In the genomic region with DNA sequence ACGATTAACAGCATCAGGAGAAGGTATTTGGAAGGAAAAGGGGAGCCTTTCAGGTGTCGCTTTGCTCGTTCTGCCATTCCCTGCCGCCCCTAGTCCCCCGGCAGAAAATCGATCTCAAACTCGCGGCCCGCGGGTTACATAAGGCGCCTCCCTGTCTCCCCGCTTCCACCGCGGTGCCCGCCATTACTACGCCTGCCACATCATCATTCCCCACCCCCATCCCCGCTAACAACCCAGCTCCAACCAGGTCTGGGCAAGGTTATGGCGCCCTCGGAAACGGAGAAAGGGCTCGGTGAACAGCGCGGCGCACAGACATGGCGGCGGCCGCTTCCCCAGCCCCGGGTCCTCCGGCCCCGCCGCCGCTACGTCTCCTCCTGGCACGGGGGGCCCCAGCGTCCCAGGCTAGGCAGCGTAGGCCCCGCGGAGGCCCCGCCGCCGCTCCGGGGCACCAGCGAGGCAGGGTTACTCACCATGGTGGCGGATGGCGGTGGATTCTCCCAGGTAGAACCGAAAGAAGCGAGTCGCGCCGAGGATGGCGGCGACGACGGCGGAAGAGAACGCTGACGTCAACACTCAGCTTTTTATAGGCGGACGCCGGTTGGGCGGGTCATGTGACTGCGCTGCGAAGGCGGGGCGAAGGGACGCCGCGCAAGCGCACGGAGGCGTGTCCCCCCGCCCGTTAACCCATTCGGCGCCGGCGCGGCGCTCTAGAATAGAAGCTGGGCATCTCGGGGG, we compare ENCODE assay signal across 8 cellular contexts. TPM values are rescaled to one million over a fixed set of nuclear protein-coding genes. Genes with fewer than 3 reads are reported as not detected.
DNase-seq lines count a peak whose midpoint lies in the region; ATAC-seq, FAIRE-seq and TF ChIP-seq lines count a peak whose summit lies in the region.

Gene EEF2 (minus strand): TSS at position 556 of the 735 bp plus-strand sequence. CDS start 83 bp downstream, at position 473.

- peak; percentile 70 for ATAC-seq in GM19324 (IDR thresholded peaks at IDR 0.05; ENCODE audit: low FRiP score, unreplicated experiment)

- H4K20me1 ChIP-seq in OCI-LY1 (ENCODE audit: insufficient read depth, low read length) (no peaks in the 10 kb centered on the region), endothelial cell of umbilical vein (replicated peaks; ENCODE audit: control insufficient read depth, extremely low read depth, insufficient read depth, low read length) (no peaks in the 10 kb centered on the region)

- H3K4me3 ChIP-seq in AG10803 (ENCODE audit: low read length) (peak within 1 kb of the TSS; percentile 83), OCI-LY1 (ENCODE audit: low read depth, low read length, poor library complexity, severe bottlenecking) (peak within 1 kb of the TSS; percentile 99), endothelial cell of umbilical vein (replicated peaks in 1 of 3; ENCODE audit: insufficient read depth in 1 of 3, low read depth in 1 of 3, low read length in 3 of 3) (peak within 1 kb of the TSS; percentile 63 to 98 (median 97))

- peak; percentile 92 for FAIRE-seq in endothelial cell of umbilical vein (lab: Jason Lieb, UNC)

- H3K9me2 ChIP-seq in OCI-LY1 (ENCODE audit: low read depth, low read length): no peaks in the 10 kb centered on the region

- CTCF ChIA-PET in endothelial cell of umbilical vein (lab: Charles Lee): interaction anchor here (1.1 to 2.1 kb wide), 6 partner anchors 14 to 217 kb away, joined by 3 to 9 read pairs (median 6); partner anchors contain the start of genes DAPK3 and PIAS4

- 0 out of 2 replicates have a peak within 1 kb of the TSS, but pooled peaks have one; percentile 7 for H2AFZ ChIP-seq in OCI-LY1 (ENCODE audit: low read length)
- peak within 1 kb of the TSS; percentile 66 for H2AFZ ChIP-seq in endothelial cell of umbilical vein (ENCODE audit: low read depth, low read length)

- H3K79me2 ChIP-seq in OCI-LY1 (ENCODE audit: insufficient read depth, low read length): peaks cover 28% of the 10 kb centered on the region
- peaks cover 52% of the 10 kb centered on the region for H3K79me2 ChIP-seq in endothelial cell of umbilical vein (ENCODE audit: control insufficient read depth, insufficient read depth, low read length)

- H3K27me3 ChIP-seq in OCI-LY1 (ENCODE audit: insufficient read depth, low read length) (no peaks in the 10 kb centered on the region), endothelial cell of umbilical vein (ENCODE audit: control insufficient read depth in 2 of 2, insufficient read depth in 2 of 2, low read length in 2 of 2) (no peaks in the 10 kb centered on the region)

- H3K4me2 ChIP-seq in OCI-LY1 (ENCODE audit: low read length) (peak within 1 kb of the TSS; percentile 93), endothelial cell of umbilical vein (ENCODE audit: insufficient read depth, low read length) (peak within 1 kb of the TSS; percentile 86)

- DNase-seq in AG10803 (ENCODE audit: low read depth) (peak; percentile 87), HuH-7 (ENCODE audit: low spot score) (peak; percentile 91), activated T-cell treated with anti-CD3 and anti-CD28 coated beads for 1 hour (ENCODE audit: low read depth) (peak; percentile 92), endothelial cell of umbilical vein (ENCODE audit: low read depth, low spot score) (peak; percentile 86), midbrain (lab: John Stamatoyannopoulos, UW) (peak; percentile 94)
- DNase-seq in stimulated activated CD8-positive, alpha-beta memory T cell treated with anti-CD3 and anti-CD28 coated beads, Interleukin-15, amount 100 ng/mL, for 48 hours (ENCODE audit: low read depth in 2 of 2): peak; percentile 77 to 78

- no peak for TF ChIP-seq CTCF in AG10803 (conservative IDR thresholded peaks at IDR 0.05; ENCODE audit: low read length)
- TF ChIP-seq CTCF in OCI-LY1 (IDR thresholded peaks at IDR 0.05; ENCODE audit: low read length): no peak
- TF ChIP-seq CTCF in endothelial cell of umbilical vein (IDR thresholded peaks at IDR 0.05; ENCODE audit: extremely low read depth in 1 of 2, insufficient read depth in 1 of 2, low read depth in 1 of 2, low read length in 2 of 2): no peak

- H3K9ac ChIP-seq in OCI-LY1 (ENCODE audit: low read length): peak within 1 kb of the TSS; percentile 100
- peak within 1 kb of the TSS; percentile 99 for H3K9ac ChIP-seq in endothelial cell of umbilical vein (replicated peaks; ENCODE audit: extremely low read depth, insufficient read depth, low read length)

- H3K36me3 ChIP-seq in OCI-LY1 (ENCODE audit: insufficient read depth, low read length) (peaks cover 50% of the 10 kb centered on the region), endothelial cell of umbilical vein (ENCODE audit: control insufficient read depth in 2 of 2, extremely low read depth in 1 of 2, insufficient read depth in 2 of 2, low read length in 2 of 2) (peaks cover 33 to 40% of the 10 kb centered on the region in 2 experiments)

- H3K27ac ChIP-seq in OCI-LY1 (ENCODE audit: low read depth, low read length, poor library complexity, severe bottlenecking) (peak within 1 kb of the TSS; percentile 88), endothelial cell of umbilical vein (ENCODE audit: insufficient read depth, low read depth, low read length) (peak within 1 kb of the TSS; percentile 90)

- no peaks in the 10 kb centered on the region for H3K9me1 ChIP-seq in endothelial cell of umbilical vein (replicated peaks; ENCODE audit: control insufficient read depth, extremely low read depth, insufficient read depth, low read length)

- intact Hi-C loops in endothelial cell of umbilical vein (cut with micrococcal nuclease): loop anchor here (1.0 to 5.0 kb wide), 4 partner anchors 14 to 202 kb away; partner anchors contain the start of genes DAPK3, PIAS4 and ZBTB7A

- dilution Hi-C loops in endothelial cell of umbilical vein (cut with MboI; ENCODE audit: extremely low pct_ligation_motif_present, low sequenced_read_pairs): no loop called here

- POLR2A ChIA-PET in endothelial cell of umbilical vein (lab: Charles Lee): interaction anchor here (0.5 to 5.3 kb wide), 7 partner anchors 9 to 225 kb away, joined by 3 to 82 read pairs (median 3); partner anchors contain the start of genes DAPK3 and MRPL54

- BruUV-seq in endothelial cell of umbilical vein (replicated peaks; lab: Mats Ljungman, UMichigan): TSS peak; percentile 56

- H3K9me3 ChIP-seq in OCI-LY1 (ENCODE audit: low read length) (no peaks in the 10 kb centered on the region), endothelial cell of umbilical vein (replicated peaks; ENCODE audit: control insufficient read depth, insufficient read depth, low read length) (no peaks in the 10 kb centered on the region)

- peaks cover 12% of the 10 kb centered on the region; the same call in 1 of the 2 replicates for H3F3A ChIP-seq in OCI-LY1 (ENCODE audit: insufficient read depth, low read length)

- H3K4me1 ChIP-seq in OCI-LY1 (ENCODE audit: insufficient read depth, low read length, severe bottlenecking) (peaks cover 47% of the 10 kb centered on the region), endothelial cell of umbilical vein (ENCODE audit: control insufficient read depth, extremely low read depth, insufficient read depth, low read length) (peaks cover 31% of the 10 kb centered on the region)

- TF ChIP-seq POLR2A in endothelial cell of umbilical vein (IDR thresholded peaks at IDR 0.05; ENCODE audit: low read depth, low read length): peak; percentile 99

TF ChIP-seq in endothelial cell of umbilical vein, 7 proteins besides CTCF, POLR2A, EP300 and RAD21:
- peak; percentile 17 for TF ChIP-seq JUN (IDR thresholded peaks at IDR 0.05; ENCODE audit: borderline replicate concordance, insufficient read depth, insufficient read length, low read depth)
- TF ChIP-seq POLR2AphosphoS5 (IDR thresholded peaks at IDR 0.05; ENCODE audit: insufficient read depth, low read depth, low read length): peak; percentile 100
- TF ChIP-seq EZH2 (IDR thresholded peaks at IDR 0.05; ENCODE audit: borderline replicate concordance, low read depth, low read length, severe bottlenecking): no peak
- TF ChIP-seq MAX (IDR thresholded peaks at IDR 0.05; ENCODE audit: insufficient read depth, insufficient read length): peak; percentile 90
TF ChIP-seq in endothelial cell of umbilical vein: peak in this region for 3.

RNA-seq across cellular contexts. Expression of gene EEF2, which starts in this region (rescaled TPM):
- total RNA-seq in endothelial cell of umbilical vein: 2,318 and 2,351 TPM in 2 replicates
- 1,496 and 1,538 TPM in 2 replicates for polyA plus RNA-seq in endothelial cell of umbilical vein
- 1,233 and 1,709 TPM in 2 replicates for polyA plus RNA-seq in endothelial cell of umbilical vein (2011; cell fraction: cytosol; rRNA removed)
- polyA plus RNA-seq in endothelial cell of umbilical vein (2011; cell fraction: nucleus; rRNA removed): 673 and 729 TPM in 2 replicates
- polyA plus RNA-seq in endothelial cell of umbilical vein (2012): 2,769 and 3,429 TPM in 2 replicates
- polyA minus RNA-seq in endothelial cell of umbilical vein: 1,311 and 1,583 TPM in 2 replicates
- 1,714 TPM for polyA minus RNA-seq in endothelial cell of umbilical vein (2011; cell fraction: cytosol; rRNA and poly(A)+ RNA removed)
- polyA minus RNA-seq in endothelial cell of umbilical vein (2011; cell fraction: nucleus; rRNA and poly(A)+ RNA removed): 301 and 535 TPM in 2 replicates

Comparison
In these comparisons a context has a peak if more than half of its experiments do, and no peak if none do; other contexts are left out.
1. Peak in every context shown above with its lines: DNase-seq, ATAC-seq, H3K4me3 ChIP-seq and H3K27ac ChIP-seq.